14 cellular contexts compared by ENCODE assay signal in the genomic region with DNA sequence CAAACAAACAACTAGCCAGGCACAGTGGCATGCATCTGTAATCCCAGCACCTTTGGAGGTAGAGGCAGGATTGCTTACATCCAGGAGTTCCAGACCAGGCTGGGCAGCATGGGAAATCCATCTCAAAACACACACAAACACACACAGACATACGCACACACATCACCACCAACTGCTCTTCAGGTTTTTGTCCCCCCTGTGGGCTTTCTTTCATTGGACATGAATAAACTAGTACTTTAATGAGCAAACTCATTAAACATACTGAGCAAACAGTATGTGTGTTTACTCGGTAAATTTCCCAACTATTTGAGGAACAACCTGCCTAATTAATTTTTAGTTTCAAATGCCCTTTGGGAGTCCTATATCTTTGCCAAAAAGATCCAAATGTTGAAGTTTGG. TPM values are rescaled to one million over a fixed set of nuclear protein-coding genes. Genes with fewer than 3 reads are reported as not detected.
DNase-seq lines count a peak whose midpoint lies in the region; ATAC-seq lines count a peak whose summit lies in the region.
"Had no signal": no experiment of that assay in that cellular context is flagged by ENCODE, and none has a peak within 500 bp of the region (broad histone marks: within the 10 kb centered on the region; RNA-seq: fewer than 3 reads in every experiment).

No MANE protein-coding gene starts in this region.

- peaks cover 3% of the 10 kb centered on the region for H3K9me3 Mint-ChIP-seq in activated naive CD4-positive, alpha-beta T cell treated with anti-CD3 and anti-CD28 coated beads for 36 hours
- no peaks in the 10 kb centered on the region for H3K9me3 Mint-ChIP-seq in activated naive CD4-positive, alpha-beta T cell treated with anti-CD3 and anti-CD28 coated beads, Interleukin-2, amount 50 U/mL, for 72 hours
- no peaks in the 10 kb centered on the region for H3K9me3 Mint-ChIP-seq in naive thymus-derived CD8-positive, alpha-beta T cell

- intact Hi-C loops in activated naive CD4-positive, alpha-beta T cell treated with anti-CD3 and anti-CD28 coated beads for 36 hours (cut with micrococcal nuclease): no loop called here

- peak overlapping the region; percentile 75 for H3K4me3 Mint-ChIP-seq in activated naive CD4-positive, alpha-beta T cell treated with anti-CD3 and anti-CD28 coated beads for 36 hours
- H3K4me3 Mint-ChIP-seq in naive thymus-derived CD8-positive, alpha-beta T cell: peak overlapping the region in 7 of 10 donors; percentile 6 to 79 (median 43)

- H3K27ac Mint-ChIP-seq in activated naive CD4-positive, alpha-beta T cell treated with anti-CD3 and anti-CD28 coated beads for 36 hours: no peak overlapping the region
- no peak overlapping the region for H3K27ac Mint-ChIP-seq in activated naive CD4-positive, alpha-beta T cell treated with anti-CD3 and anti-CD28 coated beads, Interleukin-2, amount 50 U/mL, for 72 hours
- H3K27ac Mint-ChIP-seq in naive thymus-derived CD8-positive, alpha-beta T cell: peak overlapping the region in 2 of 10 donors; percentile 25 to 44

- peaks cover 42% of the 10 kb centered on the region for H3K4me1 Mint-ChIP-seq in activated naive CD4-positive, alpha-beta T cell treated with anti-CD3 and anti-CD28 coated beads for 36 hours (ENCODE audit: low read depth)
- H3K4me1 Mint-ChIP-seq in naive thymus-derived CD8-positive, alpha-beta T cell: peaks cover 23 to 48% (median 41%) of the 10 kb centered on the region in 4 donors

- POLR2A ChIA-PET in naive thymus-derived CD8-positive, alpha-beta T cell (lab: Charles Lee): interaction anchor here (1.6 to 4.0 kb wide), 2 partner anchors 9 to 17 kb away, joined by 6 to 17 read pairs; a partner anchor contains a TSS

- CTCF ChIA-PET in activated naive CD4-positive, alpha-beta T cell treated with anti-CD3 and anti-CD28 coated beads for 36 hours (lab: Charles Lee): interaction anchor here (1.7 kb wide), 2 partner anchors 95 to 98 kb away, joined by 6 read pairs; no protein-coding TSS in a partner anchor

- no peak for DNase-seq in activated naive CD4-positive, alpha-beta T cell treated with anti-CD3 and anti-CD28 coated beads for 36 hours
- no peak for DNase-seq in activated naive CD4-positive, alpha-beta T cell treated with anti-CD3 and anti-CD28 coated beads, Interleukin-2, amount 50 U/mL, for 72 hours (ENCODE audit: low spot score in 2 of 2)
- DNase-seq in NCI-H146 treated with DMSO at 0.1 percent for 48 hours (lab: John Stamatoyannopoulos, UW; ENCODE audit: unreplicated experiment) (peak; percentile 96), NCI-H748 (lab: John Stamatoyannopoulos, UW; ENCODE audit: unreplicated experiment) (peak; percentile 96), foreskin melanocyte (no peak), RPMI8226 (no peak)
- no peak for DNase-seq in naive thymus-derived CD8-positive, alpha-beta T cell
- DNase-seq: dermis blood vessel endothelial cell, stomach, uterus had no signal

- ATAC-seq in activated naive CD4-positive, alpha-beta T cell treated with anti-CD3 and anti-CD28 coated beads, Interleukin-2, amount 50 U/mL, for 72 hours: no peak
- no peak for ATAC-seq in naive thymus-derived CD8-positive, alpha-beta T cell
- ATAC-seq in HG02798 (IDR thresholded peaks at IDR 0.05; ENCODE audit: poor library complexity, unreplicated experiment): no peak
- ATAC-seq: esophagus mucosa had no signal

- H3K27me3 Mint-ChIP-seq in activated naive CD4-positive, alpha-beta T cell treated with anti-CD3 and anti-CD28 coated beads for 36 hours (ENCODE audit: low read depth): no peaks in the 10 kb centered on the region
- H3K27me3 Mint-ChIP-seq in naive thymus-derived CD8-positive, alpha-beta T cell: peaks cover 0 to 1% (median 0%) of the 10 kb centered on the region in 5 donors
- H3K27me3 Mint-ChIP-seq: activated naive CD8-positive, alpha-beta T cell had no signal

- no peaks in the 10 kb centered on the region for H3K36me3 Mint-ChIP-seq in activated naive CD4-positive, alpha-beta T cell treated with anti-CD3 and anti-CD28 coated beads for 36 hours (ENCODE audit: low read depth)
- no peaks in the 10 kb centered on the region for H3K36me3 Mint-ChIP-seq in activated naive CD4-positive, alpha-beta T cell treated with anti-CD3 and anti-CD28 coated beads, Interleukin-2, amount 50 U/mL, for 72 hours
- H3K36me3 Mint-ChIP-seq in naive thymus-derived CD8-positive, alpha-beta T cell: no peaks in the 10 kb centered on the region
- H3K36me3 Mint-ChIP-seq: activated naive CD8-positive, alpha-beta T cell; brain had no signal

RNA-seq across cellular contexts. Expression of a gene that starts 10.1 kb away (rescaled TPM):
- 10 to 100 TPM; 39.4 to 43.8 TPM for total RNA-seq in activated naive CD4-positive, alpha-beta T cell treated with anti-CD3 and anti-CD28 coated beads for 36 hours
- total RNA-seq in activated naive CD4-positive, alpha-beta T cell treated with anti-CD3 and anti-CD28 coated beads, Interleukin-2, amount 50 U/mL, for 72 hours: 10 to 100 TPM; 23.4 to 36.0 TPM
- total RNA-seq in naive thymus-derived CD8-positive, alpha-beta T cell: 100 to 1,000 TPM; 172 to 177 TPM
- polyA plus RNA-seq in naive thymus-derived CD8-positive, alpha-beta T cell: 1 to 10 TPM; 5.5 to 7.8 (median 5.7) TPM

Comparison
In these comparisons a context has a peak if more than half of its experiments do, and no peak if none do; other contexts are left out.
1. DNase-seq: peak in NCI-H146 treated with DMSO at 0.1 percent for 48 hours (single experiment) and NCI-H748 (single experiment); none in activated naive CD4-positive, alpha-beta T cell treated with anti-CD3 and anti-CD28 coated beads for 36 hours (single experiment), activated naive CD4-positive, alpha-beta T cell treated with anti-CD3 and anti-CD28 coated beads, Interleukin-2, amount 50 U/mL, for 72 hours (0 of 2), naive thymus-derived CD8-positive, alpha-beta T cell (0 of 10), foreskin melanocyte (single experiment) and RPMI8226 (single experiment).